16 cellular contexts compared by ENCODE assay signal in genomic region chr22:40121463-40121862, GRCh38. TPM values are rescaled to one million over a fixed set of nuclear protein-coding genes. Genes with fewer than 3 reads are reported as not detected.
A peak's percentile ranks its signal among the peaks of the same experiment; 100 is the strongest.
DNase-seq lines count a peak whose midpoint lies in the region; ATAC-seq and TF ChIP-seq lines count a peak whose summit lies in the region.
"Had no signal": no experiment of that assay in that cellular context is flagged by ENCODE, and none has a peak within 500 bp of the region (broad histone marks: within the 10 kb centered on the region; RNA-seq: fewer than 3 reads in every experiment).

No MANE protein-coding gene starts in this region.

- H3K9me3 ChIP-seq in left ventricle myocardium inferior (replicated peaks) (no peaks in the 10 kb centered on the region), mesenchymal stem cell (ENCODE audit: control insufficient read depth, low read length) (no peaks in the 10 kb centered on the region)
- H3K9me3 ChIP-seq: ovary, upper lobe of right lung had no signal

- no peak overlapping the region for H3K4me2 ChIP-seq in mesenchymal stem cell (ENCODE audit: low read length, poor library complexity, severe bottlenecking)

- H2BK12ac ChIP-seq in mesenchymal stem cell (ENCODE audit: low read length in 2 of 2), result no peak overlapping the region

- no peak overlapping the region for H3K9ac ChIP-seq in mesenchymal stem cell (ENCODE audit: low read length)

- no peak overlapping the region for H2BK120ac ChIP-seq in mesenchymal stem cell (ENCODE audit: low read depth, low read length)

- H2AK5ac ChIP-seq in mesenchymal stem cell (ENCODE audit: low read length, severe bottlenecking), result no peak overlapping the region

- H4K8ac ChIP-seq in mesenchymal stem cell (ENCODE audit: low read length), result no peak overlapping the region

- H3K18ac ChIP-seq in mesenchymal stem cell (ENCODE audit: low read depth in 1 of 2, low read length in 2 of 2), result no peak overlapping the region

- H3K9me3 Mint-ChIP-seq in activated naive CD8-positive, alpha-beta T cell (ENCODE audit: low read depth), result no peaks in the 10 kb centered on the region
- H3K9me3 Mint-ChIP-seq in natural killer cell, result no peaks in the 10 kb centered on the region

- no peak overlapping the region for H3K14ac ChIP-seq in mesenchymal stem cell (ENCODE audit: low read length in 2 of 2)

- H3K4me1 Mint-ChIP-seq in activated naive CD8-positive, alpha-beta T cell (ENCODE audit: low read depth), result peaks cover 58% of the 10 kb centered on the region
- H3K4me1 Mint-ChIP-seq in natural killer cell, result peaks cover 35 to 50% of the 10 kb centered on the region in 2 donors

- DNase-seq in left ventricle myocardium inferior (no peak), left ventricle myocardium superior (no peak), natural killer cell (no peak), mesenchymal stem cell (no peak), H7 (no peak), inferior parietal cortex (ENCODE audit: extremely low spot score) (no peak)
- DNase-seq: cortex of kidney, IMR-90, NCI-H1694 treated with DMSO at 0.1 percent for 48 hours, ovary, SIG-M5, upper lobe of right lung had no signal

- H3K36me3 ChIP-seq in left ventricle myocardium inferior (peaks cover 7% of the 10 kb centered on the region), mesenchymal stem cell (ENCODE audit: control insufficient read depth in 1 of 2, insufficient read depth in 2 of 2, low read depth in 1 of 2, low read length in 2 of 2) (no peaks in the 10 kb centered on the region), H7 (replicated peaks; ENCODE audit: control insufficient read depth, insufficient read depth, low read length) (no peaks in the 10 kb centered on the region; the same call in 1 of the 2 replicates)
- H3K36me3 ChIP-seq: ovary had no signal

- no peak overlapping the region for H4K91ac ChIP-seq in mesenchymal stem cell (ENCODE audit: low read length)

- no peaks in the 10 kb centered on the region for H3K27me3 Mint-ChIP-seq in activated naive CD8-positive, alpha-beta T cell
- no peaks in the 10 kb centered on the region for H3K27me3 Mint-ChIP-seq in natural killer cell (ENCODE audit: low read depth in 2 of 2)
- H3K27me3 Mint-ChIP-seq: B cell had no signal

- H3K4me3 ChIP-seq in left ventricle myocardium inferior, result no peak overlapping the region
- no peak overlapping the region for H3K4me3 ChIP-seq in mesenchymal stem cell (ENCODE audit: insufficient read depth in 1 of 2, low read depth in 1 of 2, low read length in 2 of 2)
- H3K4me3 ChIP-seq in H7 (ENCODE audit: insufficient read depth, low read depth, low read length), result no peak overlapping the region
- H3K4me3 ChIP-seq: lung, ovary, upper lobe of right lung had no signal

- H3K27ac ChIP-seq in left ventricle myocardium inferior (replicated peaks) (peak overlapping the region; percentile 37), mesenchymal stem cell (ENCODE audit: low read length, poor library complexity, severe bottlenecking) (no peak overlapping the region)
- H3K27ac ChIP-seq: ovary, upper lobe of right lung had no signal

- peaks cover 16% of the 10 kb centered on the region for H3K36me3 Mint-ChIP-seq in activated naive CD8-positive, alpha-beta T cell
- no peaks in the 10 kb centered on the region for H3K36me3 Mint-ChIP-seq in natural killer cell

- H3K4ac ChIP-seq in mesenchymal stem cell (ENCODE audit: low read depth in 1 of 2, low read length in 2 of 2), result no peak overlapping the region

- no peak for TF ChIP-seq CTCF in left ventricle myocardium inferior (IDR thresholded peaks at IDR 0.05; ENCODE audit: borderline replicate concordance)
- TF ChIP-seq CTCF in natural killer cell (IDR thresholded peaks at IDR 0.05), result no peak

- peaks cover 6% of the 10 kb centered on the region for H3K79me1 ChIP-seq in mesenchymal stem cell (replicated peaks; ENCODE audit: low read length, poor library complexity, severe bottlenecking)

- H3K4me1 ChIP-seq in left ventricle myocardium inferior, result peaks cover 45% of the 10 kb centered on the region
- H3K4me1 ChIP-seq in mesenchymal stem cell (ENCODE audit: control insufficient read depth, insufficient read depth, low read depth, low read length), result no peaks in the 10 kb centered on the region

- no peak overlapping the region for H3K4me3 Mint-ChIP-seq in activated naive CD8-positive, alpha-beta T cell
- H3K4me3 Mint-ChIP-seq in natural killer cell, result no peak overlapping the region
- H3K4me3 Mint-ChIP-seq: B cell had no signal

- WGBS in mesenchymal stem cell, result 88% methylated on average over 6 of the region's 6 CpGs

- intact Hi-C loops in left ventricle myocardium inferior (cut with micrococcal nuclease) (no loop called here), left ventricle myocardium superior (cut with micrococcal nuclease) (no loop called here), natural killer cell (cut with micrococcal nuclease) (no loop called here)

- H3K27ac Mint-ChIP-seq in activated naive CD8-positive, alpha-beta T cell, result peak overlapping the region; percentile 77
- H3K27ac Mint-ChIP-seq in natural killer cell, result peak overlapping the region; percentile 33 to 61
- H3K27ac Mint-ChIP-seq: B cell had no signal

- no peak for ATAC-seq in left ventricle myocardium superior
- peak; percentile 66 to 77 (median 70) for ATAC-seq in natural killer cell
- no peak for ATAC-seq in GM18873 (IDR thresholded peaks at IDR 0.05; ENCODE audit: low FRiP score, unreplicated experiment)
- ATAC-seq: upper lobe of right lung had no signal

- H3K23ac ChIP-seq in mesenchymal stem cell (ENCODE audit: low read length in 2 of 2), result no peak overlapping the region

- H3K27me3 ChIP-seq in left ventricle myocardium inferior (ENCODE audit: low read depth) (no peaks in the 10 kb centered on the region), mesenchymal stem cell (ENCODE audit: control insufficient read depth in 1 of 2, insufficient read depth in 1 of 2, low read length in 2 of 2) (no peaks in the 10 kb centered on the region), H7 (ENCODE audit: control insufficient read depth, insufficient read depth, low read length) (no peaks in the 10 kb centered on the region)
- H3K27me3 ChIP-seq: ovary, upper lobe of right lung had no signal

- H2BK5ac ChIP-seq in mesenchymal stem cell (ENCODE audit: low read depth, low read length, poor library complexity, severe bottlenecking), result no peak overlapping the region

- no peak overlapping the region for H2AFZ ChIP-seq in mesenchymal stem cell (ENCODE audit: low read depth, low read length)

- H2BK15ac ChIP-seq in mesenchymal stem cell (ENCODE audit: low read depth, poor library complexity, severe bottlenecking), result no peak overlapping the region

RNA-seq across cellular contexts. Expression of gene TNRC6B, which starts 56.3 kb away (rescaled TPM):
- 43.8 TPM for total RNA-seq in left ventricle myocardium inferior
- 49.3 TPM for total RNA-seq in left ventricle myocardium superior
- 100 to 1,000 TPM; 112 to 141 (median 138) TPM for total RNA-seq in natural killer cell
- 5.6 TPM for polyA plus RNA-seq in mesenchymal stem cell (2013, experiment 1 of 2)
- 4.9 TPM for polyA plus RNA-seq in mesenchymal stem cell (2013, experiment 2 of 2)
- total RNA-seq in H7 (2014; rRNA removed; shearing (Covaris generic)), result 13.0 and 21.4 TPM in 2 replicates

Comparison
In these comparisons a context has a peak if more than half of its experiments do, and no peak if none do; other contexts are left out.
1. ATAC-seq: peak in natural killer cell (3 of 3); none in left ventricle myocardium superior (single experiment) and GM18873 (single experiment).